1 cellular context compared by ENCODE assay signal in the genomic region with DNA sequence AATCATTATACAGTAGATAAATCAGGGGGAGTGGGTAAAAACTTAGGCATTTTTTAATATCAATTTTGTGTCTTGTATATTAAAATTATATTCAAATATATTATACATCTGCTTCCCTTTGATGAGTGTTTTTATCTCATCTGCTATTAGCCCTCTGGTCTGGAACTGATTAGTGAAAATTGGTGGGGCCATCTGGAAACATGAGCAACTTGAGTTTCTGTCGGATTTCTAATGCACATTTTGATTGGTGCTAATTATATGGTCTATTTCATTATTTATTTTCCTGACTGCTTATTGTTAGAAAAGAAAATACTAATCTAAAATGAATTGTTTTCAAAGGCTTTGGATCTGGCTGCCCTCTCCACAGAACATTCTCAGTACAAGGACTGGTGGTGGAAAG.
TF ChIP-seq lines count a peak whose summit lies in the region.

No MANE protein-coding gene starts in this region.

TF ChIP-seq in SK-N-SH treated with all-trans-retinoic acid at 6 μM for 48 hours, 23 proteins besides CTCF, POLR2A, EP300 and RAD21 (continued from another document):
- TF ChIP-seq GLIS3 (CRISPR knock-in tag; IDR thresholded peaks at IDR 0.05) (0 out of 2 replicates have a peak, but pooled peaks have one; percentile 36), ZNF565 (CRISPR knock-in tag; conservative IDR thresholded peaks at IDR 0.05; ENCODE audit: low read depth) (no peak)
